Comparison of ENCODE assay signal across 8 cellular contexts in the genomic region with DNA sequence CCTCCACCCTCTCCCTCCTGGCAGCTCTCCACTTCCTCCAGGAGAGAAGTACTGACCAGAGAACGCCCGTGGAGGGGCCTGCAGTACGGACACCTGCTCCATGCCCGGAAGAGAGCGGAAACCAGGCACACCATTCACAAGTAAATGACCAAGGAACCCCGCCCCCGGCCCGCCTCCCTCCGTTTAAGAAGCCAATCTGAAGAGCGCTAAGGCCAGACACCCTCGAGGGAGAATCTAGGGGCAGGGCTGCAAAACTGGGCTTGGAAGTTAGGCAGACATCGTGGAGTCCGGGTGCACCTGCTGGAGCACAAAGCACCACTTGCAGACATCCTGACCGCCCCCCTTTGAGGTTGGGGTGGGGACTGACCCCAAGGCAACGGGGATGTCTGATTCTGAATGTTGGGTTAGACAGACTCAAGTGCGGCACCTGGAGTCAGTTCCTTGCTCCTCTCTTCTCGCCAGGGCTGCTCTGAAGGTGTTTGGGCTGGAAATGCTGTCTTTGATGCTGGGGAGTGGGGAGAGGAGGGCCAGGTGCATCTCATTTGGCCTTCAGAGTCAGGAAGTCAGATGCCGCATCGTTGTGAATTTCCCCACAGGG. TPM values are rescaled to one million over a fixed set of nuclear protein-coding genes. Genes with fewer than 3 reads are reported as not detected.
DNase-seq lines count a peak whose midpoint lies in the region; ATAC-seq and TF ChIP-seq lines count a peak whose summit lies in the region.

No MANE protein-coding gene starts in this region.

- H3K9ac ChIP-seq in GM23248 (peak overlapping the region; percentile 78), SK-N-SH (peak overlapping the region; percentile 82)

- peak; percentile 17 for TF ChIP-seq RAD21 in SK-N-SH (IDR thresholded peaks at IDR 0.05; ENCODE audit: low read length)

- H3K4me1 ChIP-seq in GM23248 (ENCODE audit: insufficient read depth) = peaks cover 22% of the 10 kb centered on the region
- peaks cover 25 to 26% of the 10 kb centered on the region in 2 experiments; a peak in 3 of 4 replicates for H3K4me1 ChIP-seq in SK-N-SH (ENCODE audit: control insufficient read depth in 1 of 2, insufficient read depth in 2 of 2, low read depth in 1 of 2, low read length in 1 of 2)
- H3K4me1 ChIP-seq in cardiac muscle cell (ENCODE audit: low read depth) = peaks cover 37% of the 10 kb centered on the region
- H3K4me1 ChIP-seq in upper lobe of right lung = peaks cover 23% of the 10 kb centered on the region

- H3K4me2 ChIP-seq in GM23248 (ENCODE audit: unreplicated experiment) = peak overlapping the region; percentile 95
- peak overlapping the region; percentile 100 for H3K4me2 ChIP-seq in SK-N-SH

- H3F3A ChIP-seq in GM23248 (ENCODE audit: insufficient read depth) (peaks cover 21% of the 10 kb centered on the region; the same call in 1 of the 2 replicates), SK-N-SH (replicated peaks; ENCODE audit: insufficient read depth) (peaks cover 48% of the 10 kb centered on the region)

- in situ Hi-C loops in GM23248 (cut with MboI) = no loop called here

- DNase-seq in DMS79 (lab: John Stamatoyannopoulos, UW) (peak; percentile 79), GM23248 (peak; percentile 86), NAMALWA (ENCODE audit: low spot score) (peak; percentile 94), SK-N-SH (peak; percentile 90), cardiac muscle cell (ENCODE audit: low read depth in 1 of 2, low spot score in 1 of 2) (peak; percentile 82 to 89), progenitor cell of endocrine pancreas (ENCODE audit: low spot score, unreplicated experiment) (no peak), upper lobe of right lung (peak; percentile 88)
- DNase-seq in activated naive CD4-positive, alpha-beta T cell treated with anti-CD3 and anti-CD28 coated beads, Interleukin-2, amount 50 U/mL, for 72 hours (ENCODE audit: low spot score in 2 of 2) = peak; percentile 71 to 80

- WGBS in GM23248 (ENCODE audit: low coverage in 1 of 2, low lambda C conversion rate in 2 of 2, missing lambda C conversion rate in 2 of 2), 2 experiments = 6 to 8% methylated on average over 18 of the region's 19 CpGs
- WGBS in SK-N-SH (ENCODE audit: low lambda C conversion rate) = 4% methylated on average over 17 of the region's 19 CpGs

- TF ChIP-seq EP300 in SK-N-SH (IDR thresholded peaks at IDR 0.05; ENCODE audit: borderline replicate concordance in 1 of 2, low read depth in 1 of 2, low read length in 1 of 2) = peak in 1 of 2 experiments; percentile 24; a peak in 1 of 4 replicates

- peak overlapping the region; percentile 90 for H3K4me3 ChIP-seq in GM23248
- H3K4me3 ChIP-seq in SK-N-SH (ENCODE audit: low read depth in 2 of 2, low read length in 1 of 2) = peak overlapping the region; percentile 78 to 89
- H3K4me3 ChIP-seq in cardiac muscle cell = peak overlapping the region; percentile 92
- peak overlapping the region; percentile 99 for H3K4me3 ChIP-seq in upper lobe of right lung

- H3K36me3 Mint-ChIP-seq in activated naive CD4-positive, alpha-beta T cell treated with anti-CD3 and anti-CD28 coated beads, Interleukin-2, amount 50 U/mL, for 72 hours = peaks cover 0 to 14% of the 10 kb centered on the region in 2 donors
- H3K36me3 Mint-ChIP-seq in progenitor cell of endocrine pancreas (ENCODE audit: insufficient read depth) = peaks cover 6% of the 10 kb centered on the region

- H3K27me3 Mint-ChIP-seq in progenitor cell of endocrine pancreas = no peaks in the 10 kb centered on the region

- H3K27ac ChIP-seq in GM23248 (peak overlapping the region; percentile 73), SK-N-SH (ENCODE audit: low read depth in 2 of 2, low read length in 1 of 2) (peak overlapping the region; percentile 81 to 90), cardiac muscle cell (peak overlapping the region; percentile 72), upper lobe of right lung (peak overlapping the region; percentile 79)

- H4K20me1 ChIP-seq in GM23248 (ENCODE audit: insufficient read depth) = no peaks in the 10 kb centered on the region
- H4K20me1 ChIP-seq in SK-N-SH (ENCODE audit: insufficient read depth) = peaks cover 22% of the 10 kb centered on the region; the same call in 1 of the 2 replicates

- H3K4me1 Mint-ChIP-seq in progenitor cell of endocrine pancreas (ENCODE audit: low read depth) = peaks cover 15% of the 10 kb centered on the region

- intact Hi-C loops in upper lobe of right lung (cut with DNase I) = no loop called here

- POLR2A ChIA-PET in SK-N-SH (lab: Yijun Ruan, JAX) = interaction anchor here (0.8 to 1.9 kb wide), 4 partner anchors 9 to 231 kb away, joined by 3 to 12 read pairs (median 7); partner anchors contain the start of gene ACTG1

- H3K36me3 ChIP-seq in GM23248 (ENCODE audit: low read depth) = no peaks in the 10 kb centered on the region
- peaks cover 13 to 38% of the 10 kb centered on the region in 2 experiments for H3K36me3 ChIP-seq in SK-N-SH (replicated peaks in 1 of 2; ENCODE audit: control insufficient read depth in 1 of 2, insufficient read depth in 2 of 2, low read length in 1 of 2)
- peaks cover 4% of the 10 kb centered on the region for H3K36me3 ChIP-seq in cardiac muscle cell
- peaks cover 37% of the 10 kb centered on the region for H3K36me3 ChIP-seq in upper lobe of right lung

- peak overlapping the region; percentile 85 to 87 for H3K27ac Mint-ChIP-seq in activated naive CD4-positive, alpha-beta T cell treated with anti-CD3 and anti-CD28 coated beads, Interleukin-2, amount 50 U/mL, for 72 hours
- peak overlapping the region; percentile 93 for H3K27ac Mint-ChIP-seq in progenitor cell of endocrine pancreas

- TF ChIP-seq CTCF in SK-N-SH (IDR thresholded peaks at IDR 0.05) (peak; percentile 17; the same call in 1 of the 2 replicates), cardiac muscle cell (IDR thresholded peaks at IDR 0.05; ENCODE audit: low read depth, low read length) (no peak), progenitor cell of endocrine pancreas (IDR thresholded peaks at IDR 0.05; ENCODE audit: unreplicated experiment) (no peak), upper lobe of right lung (IDR thresholded peaks at IDR 0.05) (no peak)

- H2AFZ ChIP-seq in GM23248 = peak overlapping the region; percentile 75
- no peak overlapping the region for H2AFZ ChIP-seq in SK-N-SH (ENCODE audit: low read depth)

- CTCF ChIA-PET in SK-N-SH (lab: Yijun Ruan, JAX) = interaction anchor here (0.8 to 3.3 kb wide), 11 partner anchors 12 to 410 kb away, joined by 3 to 24 read pairs (median 4); no protein-coding TSS in a partner anchor

- ATAC-seq in activated naive CD4-positive, alpha-beta T cell treated with anti-CD3 and anti-CD28 coated beads, Interleukin-2, amount 50 U/mL, for 72 hours = peak; percentile 60 to 77
- peak; percentile 69 for ATAC-seq in upper lobe of right lung

- H3K9me3 ChIP-seq in GM23248 (ENCODE audit: low read depth) (no peaks in the 10 kb centered on the region), SK-N-SH (no peaks in the 10 kb centered on the region), cardiac muscle cell (ENCODE audit: low read depth) (no peaks in the 10 kb centered on the region), upper lobe of right lung (no peaks in the 10 kb centered on the region)

- H3K79me2 ChIP-seq in GM23248 (ENCODE audit: insufficient read depth) (peaks cover 27% of the 10 kb centered on the region), SK-N-SH (ENCODE audit: insufficient read depth) (peaks cover 51% of the 10 kb centered on the region)

- peak overlapping the region; percentile 85 for H3K4me3 Mint-ChIP-seq in progenitor cell of endocrine pancreas (ENCODE audit: low read depth)

- H3K27me3 ChIP-seq in GM23248 (replicated peaks; ENCODE audit: insufficient read depth) = no peaks in the 10 kb centered on the region
- H3K27me3 ChIP-seq in SK-N-SH (ENCODE audit: insufficient read depth) = no peaks in the 10 kb centered on the region
- no peaks in the 10 kb centered on the region for H3K27me3 ChIP-seq in cardiac muscle cell
- no peaks in the 10 kb centered on the region for H3K27me3 ChIP-seq in upper lobe of right lung

- no peaks in the 10 kb centered on the region for H3K9me2 ChIP-seq in GM23248 (ENCODE audit: insufficient read depth)
- H3K9me2 ChIP-seq in SK-N-SH = no peaks in the 10 kb centered on the region

- no peaks in the 10 kb centered on the region for H3K9me3 Mint-ChIP-seq in activated naive CD4-positive, alpha-beta T cell treated with anti-CD3 and anti-CD28 coated beads, Interleukin-2, amount 50 U/mL, for 72 hours
- no peaks in the 10 kb centered on the region for H3K9me3 Mint-ChIP-seq in progenitor cell of endocrine pancreas (ENCODE audit: low read depth)

RNA-seq across cellular contexts. Expression of gene FAAP100, which starts 1.0 kb away (rescaled TPM):
- 44.9 and 45.5 TPM in 2 replicates for total RNA-seq in GM23248 (2014; rRNA removed; shearing (Covaris generic))
- polyA plus RNA-seq in GM23248 (2016; fragmentation: Nextera tagmentation; extraction: Ambion mirVana) = 25.2 and 25.7 TPM in 2 replicates
- 17.1 and 18.9 TPM in 2 replicates for polyA plus RNA-seq in SK-N-SH (2012; rRNA removed)
- 6.8 and 12.0 TPM in 2 replicates for polyA plus RNA-seq in SK-N-SH (2012; cell fraction: cytosol; rRNA removed)
- 94.3 and 134 TPM in 2 replicates for polyA plus RNA-seq in SK-N-SH (2012; cell fraction: nucleus; rRNA removed)
- 10 to 100 TPM; 19.8 to 37.9 TPM for total RNA-seq in activated naive CD4-positive, alpha-beta T cell treated with anti-CD3 and anti-CD28 coated beads, Interleukin-2, amount 50 U/mL, for 72 hours
- 57.0 and 65.6 TPM in 2 replicates for total RNA-seq in cardiac muscle cell
- 51.2 and 56.9 TPM in 2 replicates for polyA plus RNA-seq in cardiac muscle cell
- total RNA-seq in progenitor cell of endocrine pancreas = 46.5 and 47.7 TPM in 2 replicates
- 27.3 TPM for total RNA-seq in upper lobe of right lung

RNA-seq across cellular contexts. Expression of gene FSCN2, which starts 24.9 kb away (rescaled TPM):
- total RNA-seq in GM23248 (2014; rRNA removed; shearing (Covaris generic)) = 2.3 and 3.2 TPM in 2 replicates
- polyA plus RNA-seq in GM23248 (2016; fragmentation: Nextera tagmentation; extraction: Ambion mirVana) (0.23 and 0.48 TPM in 2 replicates), SK-N-SH (2012; rRNA removed) (2.0 and 2.1 TPM in 2 replicates), cardiac muscle cell (1.5 and 2.4 TPM in 2 replicates)
- polyA plus RNA-seq in SK-N-SH (2012; cell fraction: cytosol; rRNA removed) = 0.31 and 0.79 TPM in 2 replicates
- polyA plus RNA-seq in SK-N-SH (2012; cell fraction: nucleus; rRNA removed) = 10.6 and 13.6 TPM in 2 replicates
- under 1 TPM; 0.30 to 0.86 TPM for total RNA-seq in activated naive CD4-positive, alpha-beta T cell treated with anti-CD3 and anti-CD28 coated beads, Interleukin-2, amount 50 U/mL, for 72 hours
- total RNA-seq in cardiac muscle cell (9.0 and 11.3 TPM in 2 replicates), progenitor cell of endocrine pancreas (4.8 and 5.3 TPM in 2 replicates), upper lobe of right lung (3.6 TPM)

RNA-seq across cellular contexts. Expression of gene ACTG1, which starts 40.5 kb away (rescaled TPM):
- 8,476 and 9,349 TPM in 2 replicates for total RNA-seq in GM23248 (2014; rRNA removed; shearing (Covaris generic))
- polyA plus RNA-seq in GM23248 (2016; fragmentation: Nextera tagmentation; extraction: Ambion mirVana) (3,778 and 3,933 TPM in 2 replicates), SK-N-SH (2012; rRNA removed) (3,367 and 7,871 TPM in 2 replicates), cardiac muscle cell (1,007 and 1,036 TPM in 2 replicates)
- 4,016 and 6,640 TPM in 2 replicates for polyA plus RNA-seq in SK-N-SH (2012; cell fraction: cytosol; rRNA removed)
- polyA plus RNA-seq in SK-N-SH (2012; cell fraction: nucleus; rRNA removed) = 7,589 and 12,425 TPM in 2 replicates
- 1,000 to 10,000 TPM; 6,062 to 6,573 TPM for total RNA-seq in activated naive CD4-positive, alpha-beta T cell treated with anti-CD3 and anti-CD28 coated beads, Interleukin-2, amount 50 U/mL, for 72 hours
- total RNA-seq in cardiac muscle cell (2,244 and 2,883 TPM in 2 replicates), progenitor cell of endocrine pancreas (3,227 and 3,279 TPM in 2 replicates), upper lobe of right lung (2,193 TPM)
